8 cellular contexts compared by ENCODE assay signal in genomic region chr2:234496442-234496834, GRCh38. TPM values are rescaled to one million over a fixed set of nuclear protein-coding genes. Genes with fewer than 3 reads are reported as not detected.
A peak's percentile ranks its signal among the peaks of the same experiment; 100 is the strongest.
DNase-seq lines count a peak whose midpoint lies in the region; ATAC-seq and TF ChIP-seq lines count a peak whose summit lies in the region.

No MANE protein-coding gene starts in this region.

- H3K4me3 ChIP-seq in A673 (ENCODE audit: low read depth, low read length, poor library complexity, severe bottlenecking) (peak overlapping the region; percentile 56), Peyer's patch (peak overlapping the region; percentile 69 to 90 (median 76)), body of pancreas (peak overlapping the region in 1 of 2 donors; percentile 54)

- H3K4me1 ChIP-seq in A673 (ENCODE audit: insufficient read depth, low read length, poor library complexity, severe bottlenecking): no peaks in the 10 kb centered on the region
- H3K4me1 ChIP-seq in Peyer's patch: peaks cover 0 to 19% (median 5%) of the 10 kb centered on the region in 4 donors
- H3K4me1 ChIP-seq in body of pancreas: peaks cover 10% of the 10 kb centered on the region

- ATAC-seq in GM18907 (IDR thresholded peaks at IDR 0.05; ENCODE audit: unreplicated experiment) (peak; percentile 58), HG03103 (IDR thresholded peaks at IDR 0.05; ENCODE audit: low read depth, unreplicated experiment) (peak; percentile 35), body of pancreas (peak; percentile 51)
- peak; percentile 59 for ATAC-seq in stimulated activated naive CD8-positive, alpha-beta T cell treated with anti-CD3 and anti-CD28 coated beads, Interleukin-15, amount 100 ng/mL, for 72 hours

- H3K36me3 ChIP-seq in A673 (ENCODE audit: insufficient read depth, low read length, poor library complexity, severe bottlenecking) (no peaks in the 10 kb centered on the region), Peyer's patch (no peaks in the 10 kb centered on the region), body of pancreas (replicated peaks in 1 of 2; ENCODE audit: insufficient read depth in 1 of 2, low read depth in 2 of 2) (no peaks in the 10 kb centered on the region)

- TF ChIP-seq CTCF in A673 (conservative IDR thresholded peaks at IDR 0.05; ENCODE audit: low read depth, low read length): no peak
- no peak for TF ChIP-seq CTCF in Peyer's patch (IDR thresholded peaks at IDR 0.05)
- TF ChIP-seq CTCF in body of pancreas (IDR thresholded peaks at IDR 0.05): peak in 1 of 7 experiments; percentile 10

- H3K27ac Mint-ChIP-seq in immature natural killer cell: peak overlapping the region; percentile 98 to 100 (median 100)
- H3K27ac Mint-ChIP-seq in stimulated activated naive CD8-positive, alpha-beta T cell treated with anti-CD3 and anti-CD28 coated beads, Interleukin-15, amount 100 ng/mL, for 72 hours: peak overlapping the region; percentile 96 to 97

- H3K27me3 ChIP-seq in A673 (replicated peaks; ENCODE audit: insufficient read depth, low read depth, low read length, poor library complexity) (no peaks in the 10 kb centered on the region), Peyer's patch (no peaks in the 10 kb centered on the region), body of pancreas (no peaks in the 10 kb centered on the region)

- POLR2A ChIA-PET in A673 (lab: Charles Lee; ENCODE audit: low non-redundant PET): no interaction called here

- CTCF ChIA-PET in A673 (lab: Charles Lee): interaction anchor here (0.6 to 0.8 kb wide), 2 partner anchors 361 to 1250 kb away, joined by 4 to 5 read pairs; no protein-coding TSS in a partner anchor

- intact Hi-C loops in A673 (cut with micrococcal nuclease; ENCODE audit: unreplicated experiment) (no loop called here), body of pancreas (cut with DNase I) (loop anchor here (5.0 kb wide), 1 partner anchor 359 kb away; no protein-coding TSS in a partner anchor)

- H3K9me3 ChIP-seq in A673 (ENCODE audit: low read depth, low read length, poor library complexity, severe bottlenecking) (no peaks in the 10 kb centered on the region), Peyer's patch (no peaks in the 10 kb centered on the region), body of pancreas (no peaks in the 10 kb centered on the region)

- DNase-seq in A673 (ENCODE audit: low spot score): peak; percentile 11
- peak; percentile 46 to 74 (median 57) for DNase-seq in Peyer's patch
- peak in 2 of 4 donors; percentile 43 to 55 for DNase-seq in body of pancreas
- peak; percentile 67 to 76 (median 76) for DNase-seq in immature natural killer cell
- DNase-seq in stimulated activated naive CD8-positive, alpha-beta T cell treated with anti-CD3 and anti-CD28 coated beads, Interleukin-15, amount 100 ng/mL, for 72 hours: peak in 1 of 2 donors; percentile 62
- no peak for DNase-seq in erythroblast (lab: John Stamatoyannopoulos, UW)

- H3K9me3 Mint-ChIP-seq in immature natural killer cell: peaks cover 0 to 16% (median 5%) of the 10 kb centered on the region in 6 donors
- no peaks in the 10 kb centered on the region for H3K9me3 Mint-ChIP-seq in stimulated activated naive CD8-positive, alpha-beta T cell treated with anti-CD3 and anti-CD28 coated beads, Interleukin-15, amount 100 ng/mL, for 72 hours

- H3K27ac ChIP-seq in A673 (ENCODE audit: low read depth, low read length, poor library complexity, severe bottlenecking): no peak overlapping the region
- peak overlapping the region; percentile 84 to 94 (median 88) for H3K27ac ChIP-seq in Peyer's patch
- peak overlapping the region; percentile 13 to 84 (median 75) for H3K27ac ChIP-seq in body of pancreas

- peak overlapping the region; percentile 98 to 100 (median 100) for H3K4me3 Mint-ChIP-seq in immature natural killer cell
- peak overlapping the region; percentile 90 to 94 for H3K4me3 Mint-ChIP-seq in stimulated activated naive CD8-positive, alpha-beta T cell treated with anti-CD3 and anti-CD28 coated beads, Interleukin-15, amount 100 ng/mL, for 72 hours

- no TSS peak for BruUV-seq in A673 (replicated peaks; lab: Mats Ljungman, UMichigan)

- peaks cover 40 to 49% (median 46%) of the 10 kb centered on the region in 3 donors for H3K36me3 Mint-ChIP-seq in immature natural killer cell

- peaks cover 42 to 52% (median 51%) of the 10 kb centered on the region in 3 donors for H3K27me3 Mint-ChIP-seq in immature natural killer cell (ENCODE audit: low read depth in 3 of 3)
- no peaks in the 10 kb centered on the region for H3K27me3 Mint-ChIP-seq in stimulated activated naive CD8-positive, alpha-beta T cell treated with anti-CD3 and anti-CD28 coated beads, Interleukin-15, amount 100 ng/mL, for 72 hours

- 0% methylated on average over 35 to 52 of the region's 57 CpGs for WGBS in body of pancreas, 2 donors

- peaks cover 49 to 50% of the 10 kb centered on the region in 2 donors for H3K4me1 Mint-ChIP-seq in immature natural killer cell
- H3K4me1 Mint-ChIP-seq in stimulated activated naive CD8-positive, alpha-beta T cell treated with anti-CD3 and anti-CD28 coated beads, Interleukin-15, amount 100 ng/mL, for 72 hours: peaks cover 49% of the 10 kb centered on the region

- TF ChIP-seq POLR2A in Peyer's patch (IDR thresholded peaks at IDR 0.05) (no peak), body of pancreas (IDR thresholded peaks at IDR 0.05) (peak in 1 of 3 donors; percentile 40), erythroblast (IDR thresholded peaks at IDR 0.05; ENCODE audit: low read length) (no peak)

RNA-seq across cellular contexts. Expression of gene ARL4C, which starts 0.4 kb away (rescaled TPM):
- total RNA-seq in A673 (2021) (3.0 and 3.5 TPM in 2 replicates), Peyer's patch (10 to 100 TPM in 1 of 4 donors, 1 to 10 TPM in 3; 4.5 to 23.9 (median 5.9) TPM), body of pancreas (1 to 10 TPM; 6.6 to 7.8 TPM)
- polyA plus RNA-seq in immature natural killer cell: 100 to 1,000 TPM; 196 to 245 (median 243) TPM

Comparison
In these comparisons a context has a peak if more than half of its experiments do, and no peak if none do; other contexts are left out.
1. DNase-seq: peak in A673 (single experiment), Peyer's patch (3 of 3) and immature natural killer cell (3 of 3); none in erythroblast (0 of 2).
2. Peak in every context shown above with its lines, with median percentiles within 50 percentile points of each other: ATAC-seq.